In the genomic region with DNA sequence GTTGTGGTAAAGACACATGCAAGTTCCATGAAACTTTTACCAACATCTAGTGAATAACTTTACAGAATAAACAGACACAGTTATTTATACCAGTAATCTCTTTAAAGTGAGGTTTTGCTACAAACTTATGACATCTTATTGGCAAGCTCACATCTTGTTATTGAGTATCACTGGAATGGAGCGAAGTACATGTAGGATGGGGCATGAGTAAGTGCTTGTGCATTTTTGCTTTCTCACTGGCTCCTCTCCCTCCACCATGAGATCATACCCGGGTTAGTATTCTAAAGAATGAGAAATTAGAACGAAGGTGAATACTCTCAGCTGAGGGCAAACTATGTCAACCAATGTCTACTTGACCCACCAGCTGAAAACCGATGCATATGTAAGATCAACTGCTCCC, we compare ENCODE assay signal across 16 cellular contexts.
"Had no signal": no experiment of that assay in that cellular context is flagged by ENCODE, and none has a peak within 500 bp of the region (broad histone marks: within the 10 kb centered on the region; RNA-seq: fewer than 3 reads in every experiment).

No MANE protein-coding gene starts in this region.

- H3K4me1 ChIP-seq: colonic mucosa, testis had no signal

- H3K27me3 ChIP-seq: cardiac muscle cell, colonic mucosa, testis had no signal

- H3K27ac ChIP-seq: cardiac muscle cell, colonic mucosa, testis had no signal

- H3K4me3 ChIP-seq: cardiac muscle cell, colonic mucosa, testis had no signal

- H3K9me3 ChIP-seq: colonic mucosa, testis had no signal

- H3K36me3 ChIP-seq: cardiac muscle cell, colonic mucosa had no signal

- DNase-seq: activated CD4-positive, alpha-beta memory T cell treated with anti-CD3 and anti-CD28 coated beads, Interleukin-2, amount 10 ng/mL, durations not matched to agents 7 days and 5 days; activated gamma-delta T cell; activated T-cell treated with anti-CD3 and anti-CD28 coated beads, Interleukin-2, amount 50 U/mL, for 48 hours; aorta; colonic mucosa; effector CD4-positive, alpha-beta T cell; islet precursor cell; left ventricle myocardium superior; mesendoderm; stimulated activated CD4-positive, alpha-beta T cell treated with anti-CD3 and anti-CD28 coated beads, Interleukin-15, amount 100 ng/mL, for 24 hours; stimulated activated CD4-positive, alpha-beta T cell treated with anti-CD3 and anti-CD28 coated beads, Interleukin-4, amount 100 ng/mL, for 4 hours; stimulated activated naive CD8-positive, alpha-beta T cell treated with anti-CD3 and anti-CD28 coated beads, Interleukin-15, amount 100 ng/mL, for 72 hours; T-cell; T1000; testis had no signal
